8 cellular contexts compared by ENCODE assay signal in the genomic region with DNA sequence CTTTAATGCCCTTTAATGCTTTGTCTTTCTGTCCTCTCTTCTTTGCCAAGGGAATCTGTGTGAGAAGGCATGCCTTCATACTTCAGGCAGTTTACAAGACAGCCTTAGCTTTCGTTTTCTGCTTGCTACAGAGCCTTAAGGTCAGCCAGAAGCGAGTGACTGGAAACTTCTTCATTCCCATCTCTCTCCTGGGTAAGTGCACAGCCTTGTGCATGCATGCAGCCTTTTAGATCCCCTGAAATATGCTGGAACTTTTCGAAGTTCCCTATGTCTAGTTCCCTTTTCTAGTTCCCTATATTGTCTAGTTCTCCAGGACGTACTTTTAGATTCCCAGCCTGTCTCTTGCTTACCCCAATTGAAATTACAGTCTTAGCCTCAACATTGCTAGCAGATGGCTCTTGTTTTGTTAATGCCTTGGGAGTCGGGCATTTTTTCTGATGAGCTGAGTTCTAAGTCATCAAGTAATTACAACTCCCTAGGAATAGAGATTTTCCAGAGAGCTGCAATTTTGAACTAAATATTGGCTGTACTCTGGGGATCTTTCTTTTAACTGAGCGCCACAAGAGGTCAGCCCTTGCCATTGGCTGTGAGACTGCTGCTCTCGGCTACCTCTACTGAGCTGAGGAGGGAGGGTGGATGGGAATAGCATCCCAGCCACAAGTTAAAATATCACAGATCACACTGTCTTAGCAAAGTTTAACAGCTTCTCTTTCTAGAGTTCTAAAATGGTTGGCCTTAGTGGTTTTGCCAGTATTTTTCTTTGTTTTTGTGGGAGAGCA. TPM values are rescaled to one million over a fixed set of nuclear protein-coding genes. Genes with fewer than 3 reads are reported as not detected.
DNase-seq lines count a peak whose midpoint lies in the region; ATAC-seq, FAIRE-seq and TF ChIP-seq lines count a peak whose summit lies in the region.

No MANE protein-coding gene starts in this region.

- H3K36me3 ChIP-seq in OCI-LY1 (ENCODE audit: insufficient read depth, low read length) (no peaks in the 10 kb centered on the region), mammary epithelial cell (ENCODE audit: insufficient read depth, low read length) (no peaks in the 10 kb centered on the region), left lung (no peaks in the 10 kb centered on the region)

- dilution Hi-C loops in mammary epithelial cell (cut with HindIII; ENCODE audit: low sequenced_read_pairs) = no loop called here

- H3K79me2 ChIP-seq in OCI-LY1 (ENCODE audit: insufficient read depth, low read length) (no peaks in the 10 kb centered on the region), mammary epithelial cell (ENCODE audit: insufficient read depth, low read length) (no peaks in the 10 kb centered on the region)

- H3K4me1 ChIP-seq in A549 (no peaks in the 10 kb centered on the region), OCI-LY1 (ENCODE audit: insufficient read depth, low read length, severe bottlenecking) (no peaks in the 10 kb centered on the region), mammary epithelial cell (ENCODE audit: insufficient read depth, low read length) (no peaks in the 10 kb centered on the region), left lung (peaks cover 3 to 25% of the 10 kb centered on the region in 2 donors)

- no peak for DNase-seq in A549 (ENCODE audit: low read depth in 1 of 2, low spot score in 1 of 2)
- no peak for DNase-seq in mammary epithelial cell
- DNase-seq in left lung = no peak
- peak; percentile 76 for DNase-seq in superior temporal gyrus (ENCODE audit: extremely low spot score)
- no peak for DNase-seq in NCI-H226
- no peak for DNase-seq in NCI-H446 treated with DMSO at 0.1 percent for 48 hours (lab: John Stamatoyannopoulos, UW)

- no peaks in the 10 kb centered on the region for H3F3A ChIP-seq in OCI-LY1 (ENCODE audit: insufficient read depth, low read length)

- H4K20me1 ChIP-seq in OCI-LY1 (ENCODE audit: insufficient read depth, low read length) (no peaks in the 10 kb centered on the region), mammary epithelial cell (ENCODE audit: insufficient read depth, low read length) (no peaks in the 10 kb centered on the region)

- TF ChIP-seq CTCF in A549 (IDR thresholded peaks at IDR 0.05) (peak; percentile 40; the same call in 2 of the 3 replicates), GM12872 (IDR thresholded peaks at IDR 0.05; ENCODE audit: insufficient read depth, low read depth, low read length) (peak; percentile 10; the same call in 1 of the 3 replicates), OCI-LY1 (IDR thresholded peaks at IDR 0.05; ENCODE audit: low read length) (peak; percentile 25; the same call in 1 of the 2 replicates), mammary epithelial cell (conservative IDR thresholded peaks at IDR 0.05 in 1 of 2, IDR thresholded peaks at IDR 0.05 in 1 of 2; ENCODE audit: extremely low read depth in 1 of 2, insufficient read depth in 1 of 2, low read depth in 1 of 2, low read length in 2 of 2) (peak in 1 of 2 donors; percentile 23), left lung (IDR thresholded peaks at IDR 0.05) (no peak)

- H2AFZ ChIP-seq in OCI-LY1 (ENCODE audit: low read length) (no peak overlapping the region), mammary epithelial cell (ENCODE audit: low read depth, low read length) (peak overlapping the region; percentile 90)

- intact Hi-C loops in mammary epithelial cell (cut with micrococcal nuclease) (loop anchor here (2.0 kb wide), 1 partner anchor 61 kb away; no protein-coding TSS in a partner anchor), left lung (cut with DNase I) (no loop called here)

- no peak for TF ChIP-seq EP300 in A549 (IDR thresholded peaks at IDR 0.05)

- WGBS in A549 (ENCODE audit: missing lambda C conversion rate) = 48% methylated on average over 7 of the region's 7 CpGs
- 53% methylated on average over 7 of the region's 7 CpGs for WGBS in mammary epithelial cell (ENCODE audit: low coverage, missing lambda C conversion rate)

- no peaks in the 10 kb centered on the region for H3K9me2 ChIP-seq in OCI-LY1 (ENCODE audit: low read depth, low read length)

- no peak for TF ChIP-seq POLR2A in A549 (IDR thresholded peaks at IDR 0.05; ENCODE audit: low read length)

- no peaks in the 10 kb centered on the region for H3K9me3 ChIP-seq in A549
- H3K9me3 ChIP-seq in OCI-LY1 (ENCODE audit: low read length) = peaks cover 7% of the 10 kb centered on the region; the same call in 1 of the 2 replicates
- H3K9me3 ChIP-seq in mammary epithelial cell (replicated peaks; ENCODE audit: insufficient read depth, low read length) = no peaks in the 10 kb centered on the region
- H3K9me3 ChIP-seq in left lung = no peaks in the 10 kb centered on the region

- peak in 1 of 2 experiments; percentile 52; a peak in 3 of 5 replicates for TF ChIP-seq RAD21 in A549 (conservative IDR thresholded peaks at IDR 0.05 in 1 of 2, IDR thresholded peaks at IDR 0.05 in 1 of 2)

- ATAC-seq in A549 = peak; percentile 89 to 92; a peak in 5 of 6 replicates
- peak; percentile 92 for ATAC-seq in left lung

- H3K4me2 ChIP-seq in A549 (peak overlapping the region; percentile 32), OCI-LY1 (ENCODE audit: low read length) (peak overlapping the region; percentile 21), mammary epithelial cell (ENCODE audit: insufficient read depth, low read depth, low read length) (peak overlapping the region; percentile 83)

- in situ Hi-C loops in mammary epithelial cell (cut with MboI; ENCODE audit: low sequenced_read_pairs in 2 of 2) = no loop called here

- H3K9ac ChIP-seq in OCI-LY1 (ENCODE audit: low read length) (no peak overlapping the region), mammary epithelial cell (ENCODE audit: insufficient read depth, low read length) (no peak overlapping the region)

- H3K27me3 ChIP-seq in OCI-LY1 (ENCODE audit: insufficient read depth, low read length) (no peaks in the 10 kb centered on the region), mammary epithelial cell (ENCODE audit: insufficient read depth, low read length) (no peaks in the 10 kb centered on the region), left lung (no peaks in the 10 kb centered on the region)

- BruUV-seq in mammary epithelial cell (replicated peaks; lab: Mats Ljungman, UMichigan) = no TSS peak

- no peak overlapping the region for H3K4me3 ChIP-seq in A549
- H3K4me3 ChIP-seq in OCI-LY1 (ENCODE audit: low read depth, low read length, poor library complexity, severe bottlenecking) = no peak overlapping the region
- H3K4me3 ChIP-seq in mammary epithelial cell (replicated peaks in 1 of 3; ENCODE audit: insufficient read depth in 1 of 3, low read depth in 2 of 3, low read length in 3 of 3) = peak overlapping the region; percentile 31 to 41 (median 32)
- H3K4me3 ChIP-seq in left lung = peak overlapping the region; percentile 3 to 7

- H3K27ac ChIP-seq in A549 = 0 out of 6 replicates have a peak overlapping the region, but pooled peaks of 1 of the 2 experiments have one; percentile 17
- no peak overlapping the region for H3K27ac ChIP-seq in OCI-LY1 (ENCODE audit: low read depth, low read length, poor library complexity, severe bottlenecking)
- H3K27ac ChIP-seq in mammary epithelial cell (ENCODE audit: insufficient read depth, low read depth, low read length) = no peak overlapping the region
- peak overlapping the region; percentile 60 to 71 for H3K27ac ChIP-seq in left lung

- POLR2A ChIA-PET in A549 (lab: Yijun Ruan, JAX) = interaction anchor here (0.7 kb wide), 2 partner anchors 17 to 63 kb away, joined by 6 read pairs; no protein-coding TSS in a partner anchor

- FAIRE-seq in A549 (lab: Jason Lieb, UNC) = no peak

- CTCF ChIA-PET in A549 (lab: Yijun Ruan, JAX) = interaction anchor here (0.6 to 7.1 kb wide), 18 partner anchors 8 to 272 kb away, joined by 3 to 41 read pairs (median 4); partner anchors contain the start of gene PPM1D
- CTCF ChIA-PET in mammary epithelial cell (lab: Charles Lee; ENCODE audit: low non-redundant PET) = interaction anchor here (0.6 to 0.7 kb wide), 3 partner anchors 20 to 61 kb away, joined by 3 to 4 read pairs (median 3); no protein-coding TSS in a partner anchor

TF ChIP-seq in A549, 52 proteins besides CTCF, POLR2A, EP300 and RAD21:
- peak; percentile 31; the same call in 1 of the 3 replicates for TF ChIP-seq SMC3 (IDR thresholded peaks at IDR 0.05)
- TF ChIP-seq HDAC2 (IDR thresholded peaks at IDR 0.05) = no peak
- no peak for TF ChIP-seq ZSCAN20 (CRISPR knock-in tag; IDR thresholded peaks at IDR 0.05)

RNA-seq across cellular contexts. Expression of gene PPM1D, which starts 22.7 kb away (rescaled TPM):
- polyA plus RNA-seq in A549 (2011; rRNA removed) = 10.5 and 11.6 TPM in 2 replicates
- 4.1 and 4.8 TPM in 2 replicates for polyA plus RNA-seq in A549 (2012; cell fraction: cytosol; rRNA removed)
- 3.6 and 4.9 TPM in 2 replicates for polyA plus RNA-seq in A549 (2012; cell fraction: nucleus; rRNA removed)
- polyA plus RNA-seq in A549 (2017; fragmentation: RNase III; extraction: RNeasy Plus Mini Kit Qiagen cat#74134 plus additional on column Dnase treatment) = 12.0 to 13.5 TPM (median 13.5 TPM) in 3 replicates
- 11.1 and 12.2 TPM in 2 replicates for polyA minus RNA-seq in A549 (2011; rRNA and poly(A)+ RNA removed)
- total RNA-seq in mammary epithelial cell = 1 to 10 TPM; 9.3 to 9.5 TPM
- polyA plus RNA-seq in mammary epithelial cell = 4.6 TPM
- polyA minus RNA-seq in mammary epithelial cell = 9.8 TPM
- total RNA-seq in left lung = 10 to 100 TPM; 17.1 to 20.3 TPM

RNA-seq across cellular contexts. Expression of gene APPBP2, which starts 51.3 kb away (rescaled TPM):
- polyA plus RNA-seq in A549 (2011; rRNA removed) (22.5 and 31.6 TPM in 2 replicates), A549 (2017; fragmentation: RNase III; extraction: RNeasy Plus Mini Kit Qiagen cat#74134 plus additional on column Dnase treatment) (32.1 to 35.2 TPM (median 34.0 TPM) in 3 replicates), mammary epithelial cell (9.4 TPM)
- 3.4 and 4.2 TPM in 2 replicates for polyA plus RNA-seq in A549 (2012; cell fraction: cytosol; rRNA removed)
- polyA plus RNA-seq in A549 (2012; cell fraction: nucleus; rRNA removed) = 2.4 and 3.5 TPM in 2 replicates
- 32.6 and 41.5 TPM in 2 replicates for polyA minus RNA-seq in A549 (2011; rRNA and poly(A)+ RNA removed)
- total RNA-seq in mammary epithelial cell (10 to 100 TPM; 31.2 to 38.1 TPM), left lung (10 to 100 TPM; 37.5 to 48.0 TPM)
- polyA minus RNA-seq in mammary epithelial cell = 25.2 TPM

Comparison
In these comparisons a context has a peak if more than half of its experiments do, and no peak if none do; other contexts are left out.
1. H3K27ac ChIP-seq: peak in left lung (2 of 2); none in OCI-LY1 (single experiment) and mammary epithelial cell (single experiment).
2. H3K4me2 ChIP-seq: peak in every context shown above with its lines; median percentile 83 in mammary epithelial cell; 32 in A549; 21 in OCI-LY1.
3. H3K4me3 ChIP-seq: peak in mammary epithelial cell (3 of 3) and left lung (2 of 2); none in A549 (single experiment) and OCI-LY1 (single experiment).
4. CTCF ChIP-seq: peak in A549 (single experiment), GM12872 (single experiment) and OCI-LY1 (single experiment); none in left lung (0 of 2).